ENCODE assay signal across 1 cellular context in the genomic region with DNA sequence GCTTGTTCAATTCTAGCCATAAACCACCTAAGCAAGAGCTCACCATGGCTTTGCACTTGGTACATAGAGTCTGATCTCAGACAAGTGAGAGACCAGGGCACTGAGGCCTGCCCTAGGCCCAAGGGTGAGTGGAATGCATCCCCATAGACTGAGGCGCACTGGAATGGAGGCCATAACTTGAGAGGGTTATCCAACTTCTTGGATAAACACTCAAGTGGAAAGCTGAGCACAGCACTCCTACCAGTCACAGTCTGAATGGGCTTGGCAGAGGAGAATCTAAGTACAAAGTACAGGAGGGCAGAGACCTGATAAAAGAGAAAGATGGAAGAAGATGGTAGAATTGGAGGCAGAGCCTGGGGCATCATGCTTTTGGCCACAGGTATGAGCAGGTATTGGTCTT.
TF ChIP-seq lines count a peak whose summit lies in the region.

No MANE protein-coding gene starts in this region.

TF ChIP-seq in endothelial cell of umbilical vein, 7 proteins besides CTCF, POLR2A, EP300 and RAD21:
- no peak for TF ChIP-seq GATA2 (IDR thresholded peaks at IDR 0.05; ENCODE audit: insufficient read depth, insufficient read length, low read depth, low read length)
- TF ChIP-seq MAX (IDR thresholded peaks at IDR 0.05; ENCODE audit: insufficient read depth, insufficient read length) = no peak
- TF ChIP-seq FOS (IDR thresholded peaks at IDR 0.05; ENCODE audit: borderline replicate concordance, insufficient read depth, low read length) = no peak
